11 cellular contexts compared by ENCODE assay signal in genomic region chr10:102300912-102301311, GRCh38. TPM values are rescaled to one million over a fixed set of nuclear protein-coding genes. Genes with fewer than 3 reads are reported as not detected.
A peak's percentile ranks its signal among the peaks of the same experiment; 100 is the strongest.
DNase-seq lines count a peak whose midpoint lies in the region; ATAC-seq and TF ChIP-seq lines count a peak whose summit lies in the region.
"Not testable (repeated sequence)": the region's sequence is repeated elsewhere in the genome, so short reads cannot be mapped to it uniquely, and the experiment has no call there.
"Had no signal": no experiment of that assay in that cellular context is flagged by ENCODE, and none has a peak within 500 bp of the region (broad histone marks: within the 10 kb centered on the region; RNA-seq: fewer than 3 reads in every experiment).

No MANE protein-coding gene starts in this region.

- H3K79me2 ChIP-seq in MM.1S (ENCODE audit: low read length), result peaks cover 77% of the 10 kb centered on the region

- H3K36me3 Mint-ChIP-seq in activated T-cell treated with anti-CD3 and anti-CD28 coated beads, Interleukin-2, amount 50 U/mL, for 24 hours (ENCODE audit: low read depth), result peaks cover 37% of the 10 kb centered on the region
- not testable (repeated sequence) for H3K36me3 Mint-ChIP-seq in chondrocyte (ENCODE audit: low read depth)

- H2BK15ac ChIP-seq in mesenchymal stem cell (ENCODE audit: low read depth, poor library complexity, severe bottlenecking), result not testable (repeated sequence)

- not testable (repeated sequence) for TF ChIP-seq POLR2A in gastrocnemius medialis (IDR thresholded peaks at IDR 0.05)

- H2AFZ ChIP-seq in MM.1S (ENCODE audit: low read length); mesenchymal stem cell (ENCODE audit: low read depth, low read length): not testable (repeated sequence)

- not testable (repeated sequence) for H3K23ac ChIP-seq in mesenchymal stem cell (ENCODE audit: low read length in 2 of 2)

- H3K27ac ChIP-seq in MM.1S (ENCODE audit: low read length), result not testable (repeated sequence)
- H3K27ac ChIP-seq in heart right ventricle (peak overlapping the region; percentile 28 to 86 (median 76)), mesenchymal stem cell (ENCODE audit: low read length, poor library complexity, severe bottlenecking) (peak overlapping the region; percentile 99), gastrocnemius medialis (peak overlapping the region; percentile 71 to 87 (median 78)), upper lobe of right lung (peak overlapping the region; percentile 42)

- H3K79me1 ChIP-seq in mesenchymal stem cell (replicated peaks; ENCODE audit: low read length, poor library complexity, severe bottlenecking), result not testable (repeated sequence)

- H3K27me3 Mint-ChIP-seq in activated T-cell treated with anti-CD3 and anti-CD28 coated beads, Interleukin-2, amount 50 U/mL, for 24 hours; chondrocyte (ENCODE audit: low read depth): not testable (repeated sequence)

- H2BK5ac ChIP-seq in mesenchymal stem cell (ENCODE audit: low read depth, low read length, poor library complexity, severe bottlenecking), result not testable (repeated sequence)

- 0 out of 2 replicates have a peak overlapping the region, but pooled peaks have one; percentile 44 for H3K4me2 ChIP-seq in MM.1S (ENCODE audit: low read depth, low read length)
- not testable (repeated sequence) for H3K4me2 ChIP-seq in mesenchymal stem cell (ENCODE audit: low read length, poor library complexity, severe bottlenecking)

- not testable (repeated sequence) for H3K9me3 ChIP-seq in MM.1S (replicated peaks; ENCODE audit: insufficient read depth, low read length); heart right ventricle; mesenchymal stem cell (ENCODE audit: control insufficient read depth, low read length); gastrocnemius medialis; upper lobe of right lung

- ATAC-seq in heart right ventricle, result peak in 3 of 8 donors; percentile 57 to 74 (median 62)
- not testable (repeated sequence) for ATAC-seq in gastrocnemius medialis, upper lobe of right lung

- H3K9ac ChIP-seq in MM.1S (ENCODE audit: low read length), result not testable (repeated sequence)
- peak overlapping the region; percentile 67 for H3K9ac ChIP-seq in mesenchymal stem cell (ENCODE audit: low read length)

- H2BK12ac ChIP-seq in mesenchymal stem cell (ENCODE audit: low read length in 2 of 2), result not testable (repeated sequence)

- H2AK5ac ChIP-seq in mesenchymal stem cell (ENCODE audit: low read length, severe bottlenecking), result not testable (repeated sequence)

- not testable (repeated sequence) for H3K14ac ChIP-seq in mesenchymal stem cell (ENCODE audit: low read length in 2 of 2)

- H4K20me1 ChIP-seq in MM.1S (ENCODE audit: insufficient read depth, low read length), result not testable (repeated sequence)

- not testable (repeated sequence) for H3K9me3 Mint-ChIP-seq in activated T-cell treated with anti-CD3 and anti-CD28 coated beads, Interleukin-2, amount 50 U/mL, for 24 hours; chondrocyte (ENCODE audit: low read depth)

- H4K91ac ChIP-seq in mesenchymal stem cell (ENCODE audit: low read length), result not testable (repeated sequence)

- peak overlapping the region; percentile 87 for H3K27ac Mint-ChIP-seq in activated T-cell treated with anti-CD3 and anti-CD28 coated beads, Interleukin-2, amount 50 U/mL, for 24 hours
- peak overlapping the region; percentile 84 for H3K27ac Mint-ChIP-seq in chondrocyte (ENCODE audit: unreplicated experiment)

- not testable (repeated sequence) for H3K4ac ChIP-seq in mesenchymal stem cell (ENCODE audit: low read depth in 1 of 2, low read length in 2 of 2)

- H3F3A ChIP-seq in MM.1S (ENCODE audit: insufficient read depth, low read length), result not testable (repeated sequence)

- WGBS in heart right ventricle, 2 donors, result 60 to 72% methylated on average over 2 of the region's 3 CpGs
- no CpG with 5 or more reads among the region's 3 CpGs for WGBS in mesenchymal stem cell

- H3K36me3 ChIP-seq in MM.1S (replicated peaks; ENCODE audit: insufficient read depth, low read length); heart right ventricle; mesenchymal stem cell (ENCODE audit: control insufficient read depth in 1 of 2, insufficient read depth in 2 of 2, low read depth in 1 of 2, low read length in 2 of 2); gastrocnemius medialis; upper lobe of right lung: not testable (repeated sequence)

- H3K4me1 Mint-ChIP-seq in activated T-cell treated with anti-CD3 and anti-CD28 coated beads, Interleukin-2, amount 50 U/mL, for 24 hours (ENCODE audit: low read depth), result peaks cover 33% of the 10 kb centered on the region
- H3K4me1 Mint-ChIP-seq in chondrocyte (ENCODE audit: low read depth), result peaks cover 26% of the 10 kb centered on the region

- H4K8ac ChIP-seq in mesenchymal stem cell (ENCODE audit: low read length), result not testable (repeated sequence)

- not testable (repeated sequence) for H2BK120ac ChIP-seq in mesenchymal stem cell (ENCODE audit: low read depth, low read length)

- peaks cover 29% of the 10 kb centered on the region for H3K4me1 ChIP-seq in MM.1S (ENCODE audit: low read length)
- H3K4me1 ChIP-seq in heart right ventricle, result peaks cover 3 to 47% (median 21%) of the 10 kb centered on the region in 9 donors
- not testable (repeated sequence) for H3K4me1 ChIP-seq in mesenchymal stem cell (ENCODE audit: control insufficient read depth, insufficient read depth, low read depth, low read length)
- H3K4me1 ChIP-seq in gastrocnemius medialis, result peaks cover 35 to 45% of the 10 kb centered on the region in 2 donors
- H3K4me1 ChIP-seq in upper lobe of right lung, result peaks cover 12% of the 10 kb centered on the region

- not testable (repeated sequence) for H3K4me3 ChIP-seq in MM.1S (ENCODE audit: low read length); heart right ventricle; mesenchymal stem cell (ENCODE audit: insufficient read depth in 1 of 2, low read depth in 1 of 2, low read length in 2 of 2); gastrocnemius medialis; upper lobe of right lung

- in situ Hi-C loops in gastrocnemius medialis (cut with MboI; ENCODE audit: low sequenced_read_pairs in 4 of 4), result not testable (repeated sequence)

- H3K27me3 ChIP-seq in MM.1S (replicated peaks; ENCODE audit: insufficient read depth, low read length); heart right ventricle; mesenchymal stem cell (ENCODE audit: control insufficient read depth in 1 of 2, insufficient read depth in 1 of 2, low read length in 2 of 2); gastrocnemius medialis; upper lobe of right lung: not testable (repeated sequence)

- H3K18ac ChIP-seq in mesenchymal stem cell (ENCODE audit: low read depth in 1 of 2, low read length in 2 of 2), result not testable (repeated sequence)

- H3K4me3 Mint-ChIP-seq in activated T-cell treated with anti-CD3 and anti-CD28 coated beads, Interleukin-2, amount 50 U/mL, for 24 hours; chondrocyte (ENCODE audit: unreplicated experiment): not testable (repeated sequence)

- not testable (repeated sequence) for TF ChIP-seq CTCF in MM.1S (IDR thresholded peaks at IDR 0.05; ENCODE audit: low read length); chondrocyte (IDR thresholded peaks at IDR 0.05); heart right ventricle (IDR thresholded peaks at IDR 0.05); gastrocnemius medialis (IDR thresholded peaks at IDR 0.05 in 4 of 5, conservative IDR thresholded peaks at IDR 0.05 in 1 of 5); upper lobe of right lung (IDR thresholded peaks at IDR 0.05)

- H3K9me2 ChIP-seq in MM.1S (replicated peaks; ENCODE audit: insufficient read depth, low read length), result not testable (repeated sequence)

- not testable (repeated sequence) for DNase-seq in MM.1S; activated T-cell treated with anti-CD3 and anti-CD28 coated beads, Interleukin-2, amount 50 U/mL, for 24 hours; chondrocyte (ENCODE audit: low spot score); heart right ventricle; mesenchymal stem cell; gastrocnemius medialis; upper lobe of right lung

- intact Hi-C loops in heart right ventricle (cut with DNase I); gastrocnemius medialis (cut with DNase I; ENCODE audit: low total_unique reads); upper lobe of right lung (cut with DNase I): not testable (repeated sequence)

RNA-seq across cellular contexts. Expression of gene GBF1, which starts 55.6 kb away (rescaled TPM):
- total RNA-seq in chondrocyte (59.3 to 88.4 TPM (median 59.7 TPM) in 3 replicates), heart right ventricle (10 to 100 TPM; 43.6 to 60.5 (median 50.7) TPM), gastrocnemius medialis (10 to 100 TPM; 31.4 to 64.2 (median 58.7) TPM), upper lobe of right lung (38.5 TPM)
- polyA plus RNA-seq in heart right ventricle, result 10 to 100 TPM; 20.7 to 25.6 TPM
- polyA plus RNA-seq in mesenchymal stem cell (2013, experiment 1 of 2), result 28.8 TPM
- 26.0 TPM for polyA plus RNA-seq in mesenchymal stem cell (2013, experiment 2 of 2)

RNA-seq across cellular contexts. Expression of gene PITX3, which starts 59.6 kb away (rescaled TPM):
- not detected in 3 replicates for total RNA-seq in chondrocyte
- 1 to 10 TPM in 4 of 10 donors, under 1 TPM in 6; 0.21 to 2.8 (median 0.86) TPM for total RNA-seq in heart right ventricle
- polyA plus RNA-seq in heart right ventricle, result 10 to 100 TPM in 1 of 2 donors, 1 to 10 TPM in 1; 1.8 to 10.4 TPM
- polyA plus RNA-seq in mesenchymal stem cell (2013, experiment 1 of 2), result 0.04 TPM
- 0.04 TPM for polyA plus RNA-seq in mesenchymal stem cell (2013, experiment 2 of 2)
- total RNA-seq in gastrocnemius medialis, result 1 to 10 TPM; 4.2 to 8.9 (median 6.5) TPM
- not detected for total RNA-seq in upper lobe of right lung
- total RNA-seq: Caco-2; CD4-positive, alpha-beta memory T cell; GM12878; M059J had no signal
- polyA plus RNA-seq: CD4-positive, alpha-beta memory T cell; GM12878 had no signal
